In genomic region chrX:154486052-154486395, GRCh38 we compare ENCODE assay signal across 8 cellular contexts. TPM values are rescaled to one million over a fixed set of nuclear protein-coding genes. Genes with fewer than 3 reads are reported as not detected.
DNase-seq lines count a peak whose midpoint lies in the region; ATAC-seq, FAIRE-seq and TF ChIP-seq lines count a peak whose summit lies in the region.

No MANE protein-coding gene starts in this region.

- no peak for ATAC-seq in omental fat pad (ENCODE audit: low FRiP score)

- peak; percentile 53 for DNase-seq in activated T-cell treated with anti-CD3 and anti-CD28 coated beads, Interleukin-2, amount 50 U/mL, for 1 hour
- DNase-seq in activated T-cell treated with anti-CD3 and anti-CD28 coated beads for 4 hours (no peak), foreskin fibroblast (peak in 1 of 2 donors; percentile 49), prostate gland (ENCODE audit: low spot score) (no peak), epidermal melanocyte (ENCODE audit: insufficient read length, low spot score) (no peak), omental fat pad (ENCODE audit: low spot score) (no peak), HTR-8/SVneo (ENCODE audit: insufficient read length, low spot score) (no peak)
- peak; percentile 63 for DNase-seq in activated CD8-positive, alpha-beta memory T cell treated with anti-CD3 and anti-CD28 coated beads, Interleukin-2, amount 50 U/mL, for 48 hours

- H3K36me3 ChIP-seq in prostate gland, result no peaks in the 10 kb centered on the region

- intact Hi-C loops in prostate gland (cut with DNase I), result loop anchor here (5.0 kb wide), 1 partner anchor 49 kb away; the partner anchor contains the start of gene GDI1

- H3K27me3 ChIP-seq in prostate gland (replicated peaks; ENCODE audit: insufficient read depth), result no peaks in the 10 kb centered on the region

- H3K4me3 ChIP-seq in foreskin fibroblast (ENCODE audit: low read depth in 1 of 2, low read length in 2 of 2), result peak overlapping the region; percentile 57 to 59
- peak overlapping the region; percentile 54 to 57 for H3K4me3 ChIP-seq in prostate gland

- no peaks in the 10 kb centered on the region for H3K4me1 ChIP-seq in prostate gland (replicated peaks)

- TF ChIP-seq CTCF in foreskin fibroblast (IDR thresholded peaks at IDR 0.05; ENCODE audit: low read depth, low read length), result no peak
- TF ChIP-seq CTCF in prostate gland (IDR thresholded peaks at IDR 0.05), result no peak
- TF ChIP-seq CTCF in omental fat pad (IDR thresholded peaks at IDR 0.05), result no peak

- TF ChIP-seq POLR2A in prostate gland (IDR thresholded peaks at IDR 0.05), result no peak

- FAIRE-seq in HTR-8/SVneo (lab: Jason Lieb, UNC), result no peak

- H3K27ac ChIP-seq in prostate gland, result peak overlapping the region; percentile 75 to 85

- H3K9me3 ChIP-seq in prostate gland, result no peaks in the 10 kb centered on the region

- WGBS in prostate gland, result 0% methylated on average over 14 of the region's 35 CpGs

RNA-seq across cellular contexts. Expression of gene UBL4A, which starts 0.4 kb away (rescaled TPM):
- total RNA-seq in prostate gland (10 to 100 TPM; 31.9 to 53.7 TPM), omental fat pad (10 to 100 TPM; 21.3 to 43.0 (median 34.0) TPM)

RNA-seq across cellular contexts. Expression of gene SLC10A3, which starts 4.4 kb away (rescaled TPM):
- 10 to 100 TPM; 28.0 to 45.6 TPM for total RNA-seq in prostate gland
- 10 to 100 TPM; 22.9 to 29.7 (median 26.9) TPM for total RNA-seq in omental fat pad

RNA-seq across cellular contexts. Expression of gene LAGE3, which starts 6.9 kb away (rescaled TPM):
- total RNA-seq in prostate gland, result 10 to 100 TPM; 39.1 to 44.2 TPM
- 10 to 100 TPM; 12.0 to 26.6 (median 19.7) TPM for total RNA-seq in omental fat pad

RNA-seq across cellular contexts. Expression of gene PLXNA3, which starts 27.9 kb away (rescaled TPM):
- total RNA-seq in prostate gland, result 10 to 100 TPM; 15.7 to 21.0 TPM
- total RNA-seq in omental fat pad, result 10 to 100 TPM in 2 of 4 donors, 1 to 10 TPM in 2; 9.7 to 16.9 (median 11.3) TPM

RNA-seq across cellular contexts. Expression of gene FAM3A, which starts 30.0 kb away (rescaled TPM):
- total RNA-seq in prostate gland (10 to 100 TPM; 52.0 to 72.7 TPM), omental fat pad (10 to 100 TPM; 27.7 to 58.3 (median 34.7) TPM)

Comparison
In these comparisons a context has a peak if more than half of its experiments do, and no peak if none do; other contexts are left out.
1. DNase-seq: peak in activated T-cell treated with anti-CD3 and anti-CD28 coated beads, Interleukin-2, amount 50 U/mL, for 1 hour (single experiment) and activated CD8-positive, alpha-beta memory T cell treated with anti-CD3 and anti-CD28 coated beads, Interleukin-2, amount 50 U/mL, for 48 hours (single experiment); none in activated T-cell treated with anti-CD3 and anti-CD28 coated beads for 4 hours (single experiment), prostate gland (single experiment), epidermal melanocyte (single experiment), omental fat pad (single experiment) and HTR-8/SVneo (single experiment).